24 cellular contexts compared by ENCODE assay signal in the genomic region with DNA sequence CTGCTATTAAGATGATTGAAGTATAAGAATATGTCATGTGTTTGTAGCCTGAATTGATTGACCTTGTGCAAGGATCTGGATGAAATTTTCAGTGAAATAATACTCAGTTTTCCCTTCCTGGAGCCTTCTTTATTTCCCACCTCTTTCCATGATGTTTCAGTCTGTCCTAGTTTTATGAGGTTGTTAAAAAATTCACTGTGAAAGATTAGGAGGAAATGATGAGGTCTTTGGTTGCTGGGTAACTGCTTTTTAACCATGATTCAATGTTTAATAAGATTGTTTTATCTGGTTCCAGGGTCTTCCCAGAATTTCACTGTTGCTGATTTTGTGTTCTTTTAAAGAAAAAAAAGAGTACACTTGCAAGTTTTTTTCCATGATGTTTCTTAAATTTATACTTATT.
DNase-seq lines count a peak whose midpoint lies in the region; ATAC-seq, FAIRE-seq and TF ChIP-seq lines count a peak whose summit lies in the region.
"Had no signal": no experiment of that assay in that cellular context is flagged by ENCODE, and none has a peak within 500 bp of the region (broad histone marks: within the 10 kb centered on the region; RNA-seq: fewer than 3 reads in every experiment).

No MANE protein-coding gene starts in this region.

- no peaks in the 10 kb centered on the region for H3K9me3 ChIP-seq in effector memory CD4-positive, alpha-beta T cell (ENCODE audit: control insufficient read depth, low read length)

- no peak overlapping the region for H3K4me3 ChIP-seq in foreskin fibroblast (ENCODE audit: low read depth in 1 of 2, low read length in 2 of 2)
- no peak overlapping the region for H3K4me3 ChIP-seq in effector memory CD4-positive, alpha-beta T cell (ENCODE audit: insufficient read depth, low read depth, low read length, poor library complexity, severe bottlenecking)

- no peak for ATAC-seq in GM19035 (IDR thresholded peaks at IDR 0.05; ENCODE audit: unreplicated experiment)

- no peaks in the 10 kb centered on the region for H3K27me3 ChIP-seq in effector memory CD4-positive, alpha-beta T cell (replicated peaks; ENCODE audit: control insufficient read depth, insufficient read depth, low read length, poor library complexity, severe bottlenecking)

- H3K4me3 Mint-ChIP-seq in mesothelial cell of epicardium = no peak overlapping the region
- H3K4me3 Mint-ChIP-seq: B cell; CD14-positive monocyte; CD8-positive, alpha-beta memory T cell had no signal

- H3K36me3 Mint-ChIP-seq in mesothelial cell of epicardium = peaks cover 2% of the 10 kb centered on the region
- H3K36me3 Mint-ChIP-seq: CD14-positive monocyte; CD8-positive, alpha-beta memory T cell had no signal

- H3K36me3 ChIP-seq in effector memory CD4-positive, alpha-beta T cell (ENCODE audit: control insufficient read depth, insufficient read depth, low read length) = no peaks in the 10 kb centered on the region

- peaks cover 22% of the 10 kb centered on the region for H3K9me3 Mint-ChIP-seq in mesothelial cell of epicardium

- no peak for TF ChIP-seq CTCF in mesothelial cell of epicardium (IDR thresholded peaks at IDR 0.05; ENCODE audit: unreplicated experiment)
- TF ChIP-seq CTCF in foreskin fibroblast (IDR thresholded peaks at IDR 0.05; ENCODE audit: low read depth, low read length) = no peak

- peak overlapping the region; percentile 87 for H3K27ac Mint-ChIP-seq in mesothelial cell of epicardium
- H3K27ac Mint-ChIP-seq: B cell; CD14-positive monocyte; CD8-positive, alpha-beta memory T cell had no signal

- peak; percentile 50 for DNase-seq in GM04504 (ENCODE audit: low read depth)
- DNase-seq in mesothelial cell of epicardium (ENCODE audit: low spot score in 2 of 2, unreplicated experiment in 2 of 2) = no peak
- DNase-seq in NCI-H2227 (lab: John Stamatoyannopoulos, UW; ENCODE audit: unreplicated experiment) = no peak
- DNase-seq in foreskin fibroblast = no peak
- DNase-seq in effector memory CD4-positive, alpha-beta T cell = no peak
- DNase-seq: CD8-positive, alpha-beta memory T cell; DMS 273 treated with DMSO at 0.1 percent for 48 hours; DMS79; GF-D8; Karpas-422; NCI-H1092 treated with DMSO at 0.1 percent for 48 hours; NCI-H1436 treated with DMSO at 0.1 percent for 48 hours; NCI-H187 treated with DMSO at 0.1 percent for 48 hours; NCI-H2171 treated with DMSO at 0.1 percent for 48 hours; NCI-H524; NCI-H748 treated with DMSO at 0.1 percent for 48 hours; SHP77 had no signal

- peak; percentile 80 for FAIRE-seq in endometrium (lab: Jason Lieb, UNC)
- FAIRE-seq: GM12892, H54 had no signal

- peaks cover 6% of the 10 kb centered on the region for H3K4me1 Mint-ChIP-seq in mesothelial cell of epicardium
- H3K4me1 Mint-ChIP-seq: B cell; CD14-positive monocyte; CD8-positive, alpha-beta memory T cell had no signal

- H3K4me1 ChIP-seq in effector memory CD4-positive, alpha-beta T cell (ENCODE audit: control insufficient read depth, insufficient read depth, low read length, poor library complexity, severe bottlenecking) = no peaks in the 10 kb centered on the region

- peaks cover 1% of the 10 kb centered on the region for H3K27me3 Mint-ChIP-seq in mesothelial cell of epicardium (ENCODE audit: low read depth)
- H3K27me3 Mint-ChIP-seq: B cell; CD8-positive, alpha-beta memory T cell had no signal

- H3K27ac ChIP-seq in effector memory CD4-positive, alpha-beta T cell (ENCODE audit: insufficient read depth, low read length, poor library complexity, severe bottlenecking) = no peak overlapping the region
- H3K27ac ChIP-seq: RWPE1 had no signal
